1 cellular context compared by ENCODE assay signal in the genomic region with DNA sequence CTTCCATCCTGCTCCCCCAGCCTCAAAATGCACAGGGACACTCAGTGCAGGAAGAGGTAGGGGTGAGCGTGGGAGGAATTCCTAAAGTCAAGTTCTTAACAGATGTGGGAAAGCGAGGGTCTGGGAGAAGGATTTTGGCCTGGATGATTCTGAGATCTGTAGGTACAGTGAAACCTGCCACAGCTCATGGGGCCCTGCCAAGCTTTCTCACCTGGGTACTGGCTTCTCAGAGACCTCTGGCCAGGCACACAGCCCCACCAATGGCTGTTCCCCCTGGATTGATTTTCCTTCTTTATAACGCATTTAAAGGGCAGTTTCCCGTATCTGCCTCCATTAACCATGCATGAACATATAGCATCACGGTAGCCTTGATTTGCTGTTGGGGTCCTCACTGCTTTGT.
TF ChIP-seq lines count a peak whose summit lies in the region.

No MANE protein-coding gene starts in this region.

TF ChIP-seq in H1, 55 proteins besides CTCF, POLR2A, EP300 and RAD21:
- TF ChIP-seq SP1 (IDR thresholded peaks at IDR 0.05; ENCODE audit: low read depth, low read length) (no peak), TAF1 (IDR thresholded peaks at IDR 0.05; ENCODE audit: low read depth, low read length) (no peak), EZH2 (IDR thresholded peaks at IDR 0.05; ENCODE audit: low read depth, low read length, severe bottlenecking) (no peak), RNF2 (IDR thresholded peaks at IDR 0.05; ENCODE audit: borderline replicate concordance, low read depth, low read length, missing control alignments, poor library complexity, severe bottlenecking) (no peak), NANOG (IDR thresholded peaks at IDR 0.05; ENCODE audit: insufficient read depth, low read depth, low read length, poor library complexity, severe bottlenecking) (no peak), CHD1 (IDR thresholded peaks at IDR 0.05; ENCODE audit: low read depth, low read length) (no peak), YY1 (IDR thresholded peaks at IDR 0.05; ENCODE audit: low read depth, low read length) (no peak), TEAD4 (IDR thresholded peaks at IDR 0.05; ENCODE audit: low read depth, low read length) (no peak), GABPA (IDR thresholded peaks at IDR 0.05; ENCODE audit: borderline replicate concordance, insufficient read depth, low read length) (no peak), ASH2L (IDR thresholded peaks at IDR 0.05; ENCODE audit: low read length) (no peak), CEBPB (IDR thresholded peaks at IDR 0.05; ENCODE audit: low read depth, low read length) (no peak), TAF7 (optimal IDR thresholded peaks at IDR 0.05; ENCODE audit: borderline replicate concordance, low read depth, low read length) (no peak), TBP (IDR thresholded peaks at IDR 0.05; ENCODE audit: low read depth, low read length) (no peak), CBX5 (IDR thresholded peaks at IDR 0.05; ENCODE audit: low read depth, low read length) (no peak)
- TF ChIP-seq, protein P1, sequence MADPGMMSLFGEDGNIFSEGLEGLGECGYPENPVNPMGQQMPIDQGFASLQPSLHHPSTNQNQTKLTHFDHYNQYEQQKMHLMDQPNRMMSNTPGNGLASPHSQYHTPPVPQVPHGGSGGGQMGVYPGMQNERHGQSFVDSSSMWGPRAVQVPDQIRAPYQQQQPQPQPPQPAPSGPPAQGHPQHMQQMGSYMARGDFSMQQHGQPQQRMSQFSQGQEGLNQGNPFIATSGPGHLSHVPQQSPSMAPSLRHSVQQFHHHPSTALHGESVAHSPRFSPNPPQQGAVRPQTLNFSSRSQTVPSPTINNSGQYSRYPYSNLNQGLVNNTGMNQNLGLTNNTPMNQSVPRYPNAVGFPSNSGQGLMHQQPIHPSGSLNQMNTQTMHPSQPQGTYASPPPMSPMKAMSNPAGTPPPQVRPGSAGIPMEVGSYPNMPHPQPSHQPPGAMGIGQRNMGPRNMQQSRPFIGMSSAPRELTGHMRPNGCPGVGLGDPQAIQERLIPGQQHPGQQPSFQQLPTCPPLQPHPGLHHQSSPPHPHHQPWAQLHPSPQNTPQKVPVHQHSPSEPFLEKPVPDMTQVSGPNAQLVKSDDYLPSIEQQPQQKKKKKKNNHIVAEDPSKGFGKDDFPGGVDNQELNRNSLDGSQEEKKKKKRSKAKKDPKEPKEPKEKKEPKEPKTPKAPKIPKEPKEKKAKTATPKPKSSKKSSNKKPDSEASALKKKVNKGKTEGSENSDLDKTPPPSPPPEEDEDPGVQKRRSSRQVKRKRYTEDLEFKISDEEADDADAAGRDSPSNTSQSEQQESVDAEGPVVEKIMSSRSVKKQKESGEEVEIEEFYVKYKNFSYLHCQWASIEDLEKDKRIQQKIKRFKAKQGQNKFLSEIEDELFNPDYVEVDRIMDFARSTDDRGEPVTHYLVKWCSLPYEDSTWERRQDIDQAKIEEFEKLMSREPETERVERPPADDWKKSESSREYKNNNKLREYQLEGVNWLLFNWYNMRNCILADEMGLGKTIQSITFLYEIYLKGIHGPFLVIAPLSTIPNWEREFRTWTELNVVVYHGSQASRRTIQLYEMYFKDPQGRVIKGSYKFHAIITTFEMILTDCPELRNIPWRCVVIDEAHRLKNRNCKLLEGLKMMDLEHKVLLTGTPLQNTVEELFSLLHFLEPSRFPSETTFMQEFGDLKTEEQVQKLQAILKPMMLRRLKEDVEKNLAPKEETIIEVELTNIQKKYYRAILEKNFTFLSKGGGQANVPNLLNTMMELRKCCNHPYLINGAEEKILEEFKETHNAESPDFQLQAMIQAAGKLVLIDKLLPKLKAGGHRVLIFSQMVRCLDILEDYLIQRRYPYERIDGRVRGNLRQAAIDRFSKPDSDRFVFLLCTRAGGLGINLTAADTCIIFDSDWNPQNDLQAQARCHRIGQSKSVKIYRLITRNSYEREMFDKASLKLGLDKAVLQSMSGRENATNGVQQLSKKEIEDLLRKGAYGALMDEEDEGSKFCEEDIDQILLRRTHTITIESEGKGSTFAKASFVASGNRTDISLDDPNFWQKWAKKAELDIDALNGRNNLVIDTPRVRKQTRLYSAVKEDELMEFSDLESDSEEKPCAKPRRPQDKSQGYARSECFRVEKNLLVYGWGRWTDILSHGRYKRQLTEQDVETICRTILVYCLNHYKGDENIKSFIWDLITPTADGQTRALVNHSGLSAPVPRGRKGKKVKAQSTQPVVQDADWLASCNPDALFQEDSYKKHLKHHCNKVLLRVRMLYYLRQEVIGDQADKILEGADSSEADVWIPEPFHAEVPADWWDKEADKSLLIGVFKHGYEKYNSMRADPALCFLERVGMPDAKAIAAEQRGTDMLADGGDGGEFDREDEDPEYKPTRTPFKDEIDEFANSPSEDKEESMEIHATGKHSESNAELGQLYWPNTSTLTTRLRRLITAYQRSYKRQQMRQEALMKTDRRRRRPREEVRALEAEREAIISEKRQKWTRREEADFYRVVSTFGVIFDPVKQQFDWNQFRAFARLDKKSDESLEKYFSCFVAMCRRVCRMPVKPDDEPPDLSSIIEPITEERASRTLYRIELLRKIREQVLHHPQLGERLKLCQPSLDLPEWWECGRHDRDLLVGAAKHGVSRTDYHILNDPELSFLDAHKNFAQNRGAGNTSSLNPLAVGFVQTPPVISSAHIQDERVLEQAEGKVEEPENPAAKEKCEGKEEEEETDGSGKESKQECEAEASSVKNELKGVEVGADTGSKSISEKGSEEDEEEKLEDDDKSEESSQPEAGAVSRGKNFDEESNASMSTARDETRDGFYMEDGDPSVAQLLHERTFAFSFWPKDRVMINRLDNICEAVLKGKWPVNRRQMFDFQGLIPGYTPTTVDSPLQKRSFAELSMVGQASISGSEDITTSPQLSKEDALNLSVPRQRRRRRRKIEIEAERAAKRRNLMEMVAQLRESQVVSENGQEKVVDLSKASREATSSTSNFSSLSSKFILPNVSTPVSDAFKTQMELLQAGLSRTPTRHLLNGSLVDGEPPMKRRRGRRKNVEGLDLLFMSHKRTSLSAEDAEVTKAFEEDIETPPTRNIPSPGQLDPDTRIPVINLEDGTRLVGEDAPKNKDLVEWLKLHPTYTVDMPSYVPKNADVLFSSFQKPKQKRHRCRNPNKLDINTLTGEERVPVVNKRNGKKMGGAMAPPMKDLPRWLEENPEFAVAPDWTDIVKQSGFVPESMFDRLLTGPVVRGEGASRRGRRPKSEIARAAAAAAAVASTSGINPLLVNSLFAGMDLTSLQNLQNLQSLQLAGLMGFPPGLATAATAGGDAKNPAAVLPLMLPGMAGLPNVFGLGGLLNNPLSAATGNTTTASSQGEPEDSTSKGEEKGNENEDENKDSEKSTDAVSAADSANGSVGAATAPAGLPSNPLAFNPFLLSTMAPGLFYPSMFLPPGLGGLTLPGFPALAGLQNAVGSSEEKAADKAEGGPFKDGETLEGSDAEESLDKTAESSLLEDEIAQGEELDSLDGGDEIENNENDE (IDR thresholded peaks at IDR 0.05; ENCODE audit: insufficient replicate concordance, low read length) = no peak
- TF ChIP-seq, protein P2, sequence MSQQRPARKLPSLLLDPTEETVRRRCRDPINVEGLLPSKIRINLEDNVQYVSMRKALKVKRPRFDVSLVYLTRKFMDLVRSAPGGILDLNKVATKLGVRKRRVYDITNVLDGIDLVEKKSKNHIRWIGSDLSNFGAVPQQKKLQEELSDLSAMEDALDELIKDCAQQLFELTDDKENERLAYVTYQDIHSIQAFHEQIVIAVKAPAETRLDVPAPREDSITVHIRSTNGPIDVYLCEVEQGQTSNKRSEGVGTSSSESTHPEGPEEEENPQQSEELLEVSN (IDR thresholded peaks at IDR 0.05) = no peak
